In genomic region chr3:49007068-49007770, GRCh38 we compare ENCODE assay signal across 1 cellular context.
A peak's percentile ranks its signal among the peaks of the same experiment; 100 is the strongest.
TF ChIP-seq lines count a peak whose summit lies in the region.

WDR6 (plus strand) TSS chr3:49007391; CDS start chr3:49007432, 41 bp downstream.

TF ChIP-seq in HEK293, 187 proteins besides CTCF, POLR2A, EP300 and RAD21 (continued from another document and continues in another):
- TF ChIP-seq ZNF777 (tag by site-specific recombination; IDR thresholded peaks at IDR 0.05; ENCODE audit: borderline replicate concordance) (peak; percentile 68; the same call in 1 of the 2 replicates), MZF1 (tag by site-specific recombination; IDR thresholded peaks at IDR 0.05; ENCODE audit: borderline replicate concordance) (0 out of 2 replicates have a peak, but pooled peaks have one; percentile 14), ZFP37 (tag by site-specific recombination; IDR thresholded peaks at IDR 0.05) (peak; percentile 78), ZNF324 (tag by site-specific recombination; IDR thresholded peaks at IDR 0.05) (peak; percentile 36; the same call in 1 of the 2 replicates), ZBTB26 (tag by site-specific recombination; optimal IDR thresholded peaks at IDR 0.05) (peak; percentile 89), YY1 (tag by site-specific recombination; IDR thresholded peaks at IDR 0.05) (peak; percentile 75), ZNF76 (tag by site-specific recombination; IDR thresholded peaks at IDR 0.05; ENCODE audit: borderline replicate concordance, low read depth) (peak; percentile 85), ZBTB10 (tag by site-specific recombination; IDR thresholded peaks at IDR 0.05) (peak; percentile 89; the same call in 1 of the 2 replicates), PRDM4 (tag by site-specific recombination; IDR thresholded peaks at IDR 0.05) (no peak), KLF8 (tag by site-specific recombination; IDR thresholded peaks at IDR 0.05) (peak; percentile 64; the same call in 1 of the 2 replicates), HIC1 (tag by site-specific recombination; IDR thresholded peaks at IDR 0.05) (peak; percentile 88), ZNF266 (tag by site-specific recombination; IDR thresholded peaks at IDR 0.05; ENCODE audit: low read depth) (no peak), ZNF561 (tag by site-specific recombination; IDR thresholded peaks at IDR 0.05; ENCODE audit: borderline replicate concordance) (0 out of 2 replicates have a peak, but pooled peaks have one; percentile 34), ZNF488 (tag by site-specific recombination; IDR thresholded peaks at IDR 0.05) (no peak; the same call in 1 of the 2 replicates), SP7 (tag by site-specific recombination; IDR thresholded peaks at IDR 0.05) (peak; percentile 84), SCRT1 (tag by site-specific recombination; IDR thresholded peaks at IDR 0.05; ENCODE audit: borderline replicate concordance) (peak; percentile 95), ZNF335 (tag by site-specific recombination; conservative IDR thresholded peaks at IDR 0.05) (peak; percentile 77), SP2 (tag by site-specific recombination; IDR thresholded peaks at IDR 0.05) (peak; percentile 95), ZIC2 (tag by site-specific recombination; IDR thresholded peaks at IDR 0.05) (0 out of 2 replicates have a peak, but pooled peaks have one; percentile 29), ZNF211 (tag by site-specific recombination; IDR thresholded peaks at IDR 0.05; ENCODE audit: low read depth) (no peak), ZBTB48 (tag by site-specific recombination; IDR thresholded peaks at IDR 0.05) (peak; percentile 40; the same call in 1 of the 2 replicates), KLF17 (tag by site-specific recombination; IDR thresholded peaks at IDR 0.05) (peak; percentile 61), ZNF394 (tag by site-specific recombination; IDR thresholded peaks at IDR 0.05; ENCODE audit: borderline replicate concordance) (peak; percentile 31; the same call in 1 of the 2 replicates), ZNF629 (tag by site-specific recombination; IDR thresholded peaks at IDR 0.05) (peak; percentile 69), ZNF677 (tag by site-specific recombination; IDR thresholded peaks at IDR 0.05) (no peak), SP3 (tag by site-specific recombination; IDR thresholded peaks at IDR 0.05) (peak; percentile 67; the same call in 1 of the 2 replicates), ZSCAN5A (tag by site-specific recombination; IDR thresholded peaks at IDR 0.05) (peak; percentile 72; the same call in 1 of the 2 replicates), ZNF2 (tag by site-specific recombination; IDR thresholded peaks at IDR 0.05) (peak; percentile 78), ZNF658 (tag by site-specific recombination; IDR thresholded peaks at IDR 0.05) (no peak), ZNF610 (tag by site-specific recombination; IDR thresholded peaks at IDR 0.05; ENCODE audit: borderline replicate concordance) (0 out of 2 replicates have a peak, but pooled peaks have one; percentile 13), YY2 (tag by site-specific recombination; IDR thresholded peaks at IDR 0.05) (peak; percentile 73; the same call in 1 of the 2 replicates), ZNF501 (tag by site-specific recombination; IDR thresholded peaks at IDR 0.05) (0 out of 2 replicates have a peak, but pooled peaks have one; percentile 59), ZEB2 (tag by site-specific recombination; IDR thresholded peaks at IDR 0.05) (peak; percentile 78), ZNF623 (tag by site-specific recombination; IDR thresholded peaks at IDR 0.05) (no peak), ZSCAN16 (tag by site-specific recombination; IDR thresholded peaks at IDR 0.05) (0 out of 2 replicates have a peak, but pooled peaks have one; percentile 29), ZSCAN4 (tag by site-specific recombination; IDR thresholded peaks at IDR 0.05) (peak; percentile 42; the same call in 1 of the 2 replicates), GFI1B (tag by site-specific recombination; IDR thresholded peaks at IDR 0.05) (no peak), ZNF184 (tag by site-specific recombination; IDR thresholded peaks at IDR 0.05) (peak; percentile 7; the same call in 1 of the 2 replicates), ZNF423 (tag by site-specific recombination; IDR thresholded peaks at IDR 0.05) (peak; percentile 27; the same call in 1 of the 2 replicates), PRDM2 (tag by site-specific recombination; IDR thresholded peaks at IDR 0.05; ENCODE audit: borderline replicate concordance) (no peak), ZNF24 (tag by site-specific recombination; IDR thresholded peaks at IDR 0.05) (peak; percentile 9; the same call in 1 of the 2 replicates)
